Comparison of ENCODE assay signal across 10 cellular contexts in the genomic region with DNA sequence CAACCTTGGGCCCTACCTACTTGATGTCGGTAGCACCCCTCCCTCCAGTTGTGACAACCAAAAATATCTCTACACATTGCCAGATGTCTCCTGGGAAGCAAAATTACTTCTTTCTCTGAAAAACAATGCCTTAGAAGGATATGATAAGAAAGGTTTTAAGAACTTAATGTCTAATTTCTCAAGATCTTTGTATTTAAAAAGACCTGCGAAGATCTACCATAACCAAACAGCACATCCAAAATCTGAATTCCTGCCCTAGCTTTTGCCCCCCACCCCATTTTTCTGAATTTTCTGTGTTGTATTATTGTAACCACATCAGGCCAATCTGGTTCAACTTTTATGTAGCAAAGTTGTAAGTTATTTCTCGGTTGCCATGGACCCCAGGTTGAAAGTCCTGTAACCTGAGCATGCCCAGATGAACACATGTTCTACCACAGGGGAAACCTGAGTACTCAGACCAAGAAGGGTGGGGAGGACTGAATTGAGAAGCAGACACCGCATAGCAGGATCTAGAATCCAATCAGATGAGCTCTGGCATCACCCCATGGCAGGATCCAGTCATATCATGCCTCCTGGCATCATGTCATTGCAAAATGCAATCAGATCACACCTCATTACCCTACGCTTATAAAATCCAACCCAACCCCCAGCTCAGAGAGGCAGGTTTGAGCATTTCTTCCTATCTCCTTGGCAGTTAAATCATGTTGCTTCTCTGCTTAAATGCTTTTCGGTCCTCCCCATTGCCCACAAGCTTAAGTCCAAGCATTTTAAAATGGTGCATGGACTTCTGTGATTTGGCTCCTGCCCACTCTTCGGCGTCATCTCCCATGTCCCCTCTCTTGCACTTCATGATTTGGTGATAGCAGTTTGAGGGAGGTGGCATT. TPM values are rescaled to one million over a fixed set of nuclear protein-coding genes. Genes with fewer than 3 reads are reported as not detected.
A peak's percentile ranks its signal among the peaks of the same experiment; 100 is the strongest.
DNase-seq lines count a peak whose midpoint lies in the region; ATAC-seq, FAIRE-seq and TF ChIP-seq lines count a peak whose summit lies in the region.
"Had no signal": no experiment of that assay in that cellular context is flagged by ENCODE, and none has a peak within 500 bp of the region (broad histone marks: within the 10 kb centered on the region; RNA-seq: fewer than 3 reads in every experiment).

No MANE protein-coding gene starts in this region.

- DNase-seq in A673 (ENCODE audit: low spot score) = peak; percentile 47
- DNase-seq in activated T-helper 1 cell treated with anti-CD3 and anti-CD28 coated beads, Interleukin-12 subunit alpha, Interleukin-12 subunit beta, Interleukin-2, Interleukin-4 antibody, amounts not matched to agents 30 ng/mL and 10 ng/mL and 1 ng/mL, durations not matched to agents 14 hours and 24 hours and 36 hours (ENCODE audit: low spot score) = no peak
- DNase-seq in H54 (ENCODE audit: insufficient read length, low spot score) = no peak
- no peak for DNase-seq in NCI-H1417 treated with DMSO at 0.1 percent for 48 hours (lab: John Stamatoyannopoulos, UW)
- no peak for DNase-seq in DMS114 treated with DMSO at 0.1 percent for 48 hours (lab: John Stamatoyannopoulos, UW; ENCODE audit: unreplicated experiment)
- DNase-seq: CD8-positive, alpha-beta memory T cell had no signal

- H3K9me3 Mint-ChIP-seq in activated T-helper 1 cell treated with anti-CD3 and anti-CD28 coated beads, Interleukin-12 subunit alpha, Interleukin-12 subunit beta, Interleukin-2, Interleukin-4 antibody, amounts not matched to agents 30 ng/mL and 10 ng/mL and 1 ng/mL, durations not matched to agents 14 hours and 24 hours and 36 hours = no peaks in the 10 kb centered on the region
- H3K9me3 Mint-ChIP-seq: CD8-positive, alpha-beta memory T cell had no signal

- no peaks in the 10 kb centered on the region for H3K9me3 ChIP-seq in A673 (ENCODE audit: low read depth, low read length, poor library complexity, severe bottlenecking)

- peak overlapping the region; percentile 7 for H3K27ac ChIP-seq in A673 (ENCODE audit: low read depth, low read length, poor library complexity, severe bottlenecking)

- intact Hi-C loops in A673 (cut with micrococcal nuclease; ENCODE audit: unreplicated experiment) = loop anchor here (5.0 kb wide), 1 partner anchor 252 kb away; no protein-coding TSS in a partner anchor
- intact Hi-C loops in activated T-helper 1 cell treated with anti-CD3 and anti-CD28 coated beads, Interleukin-12 subunit alpha, Interleukin-12 subunit beta, Interleukin-2, Interleukin-4 antibody, amounts not matched to agents 30 ng/mL and 10 ng/mL and 1 ng/mL, durations not matched to agents 14 hours and 24 hours and 36 hours (cut with micrococcal nuclease) = loop anchor here (10.0 kb wide), 1 partner anchor 445 kb away; no protein-coding TSS in a partner anchor

- TF ChIP-seq CTCF in A673 (conservative IDR thresholded peaks at IDR 0.05; ENCODE audit: low read depth, low read length) = no peak

- no peaks in the 10 kb centered on the region for H3K36me3 ChIP-seq in A673 (ENCODE audit: insufficient read depth, low read length, poor library complexity, severe bottlenecking)

- peaks cover 18% of the 10 kb centered on the region for H3K4me1 ChIP-seq in A673 (ENCODE audit: insufficient read depth, low read length, poor library complexity, severe bottlenecking)

- H3K4me1 Mint-ChIP-seq in activated T-helper 1 cell treated with anti-CD3 and anti-CD28 coated beads, Interleukin-12 subunit alpha, Interleukin-12 subunit beta, Interleukin-2, Interleukin-4 antibody, amounts not matched to agents 30 ng/mL and 10 ng/mL and 1 ng/mL, durations not matched to agents 14 hours and 24 hours and 36 hours (ENCODE audit: low read depth) = peaks cover 9% of the 10 kb centered on the region

- no peaks in the 10 kb centered on the region for H3K36me3 Mint-ChIP-seq in activated T-helper 1 cell treated with anti-CD3 and anti-CD28 coated beads, Interleukin-12 subunit alpha, Interleukin-12 subunit beta, Interleukin-2, Interleukin-4 antibody, amounts not matched to agents 30 ng/mL and 10 ng/mL and 1 ng/mL, durations not matched to agents 14 hours and 24 hours and 36 hours (ENCODE audit: low read depth)
- H3K36me3 Mint-ChIP-seq: CD8-positive, alpha-beta memory T cell had no signal

- H3K27me3 ChIP-seq in A673 (replicated peaks; ENCODE audit: insufficient read depth, low read depth, low read length, poor library complexity) = no peaks in the 10 kb centered on the region

- CTCF ChIA-PET in A673 (lab: Charles Lee) = interaction anchor here (1.2 to 1.6 kb wide), 2 partner anchors 10 to 41 kb away, joined by 4 to 7 read pairs; no protein-coding TSS in a partner anchor

- no peak for FAIRE-seq in H54 (lab: Jason Lieb, UNC)

- no TSS peak for BruUV-seq in A673 (replicated peaks; lab: Mats Ljungman, UMichigan)

- no peak overlapping the region for H3K4me3 Mint-ChIP-seq in activated T-helper 1 cell treated with anti-CD3 and anti-CD28 coated beads, Interleukin-12 subunit alpha, Interleukin-12 subunit beta, Interleukin-2, Interleukin-4 antibody, amounts not matched to agents 30 ng/mL and 10 ng/mL and 1 ng/mL, durations not matched to agents 14 hours and 24 hours and 36 hours

- H3K27me3 Mint-ChIP-seq in activated T-helper 1 cell treated with anti-CD3 and anti-CD28 coated beads, Interleukin-12 subunit alpha, Interleukin-12 subunit beta, Interleukin-2, Interleukin-4 antibody, amounts not matched to agents 30 ng/mL and 10 ng/mL and 1 ng/mL, durations not matched to agents 14 hours and 24 hours and 36 hours (ENCODE audit: insufficient read depth) = peaks cover 2% of the 10 kb centered on the region

- ATAC-seq in GM18858 (IDR thresholded peaks at IDR 0.05; ENCODE audit: unreplicated experiment) (peak; percentile 55), HG03342 (IDR thresholded peaks at IDR 0.05; ENCODE audit: unreplicated experiment) (peak; percentile 64), HG03457 (IDR thresholded peaks at IDR 0.05; ENCODE audit: unreplicated experiment) (no peak)

- POLR2A ChIA-PET in A673 (lab: Charles Lee; ENCODE audit: low non-redundant PET) = no interaction called here

- peak overlapping the region; percentile 42 for H3K27ac Mint-ChIP-seq in activated T-helper 1 cell treated with anti-CD3 and anti-CD28 coated beads, Interleukin-12 subunit alpha, Interleukin-12 subunit beta, Interleukin-2, Interleukin-4 antibody, amounts not matched to agents 30 ng/mL and 10 ng/mL and 1 ng/mL, durations not matched to agents 14 hours and 24 hours and 36 hours

- no peak overlapping the region for H3K4me3 ChIP-seq in A673 (ENCODE audit: low read depth, low read length, poor library complexity, severe bottlenecking)

- no peak for TF ChIP-seq POLR2A in H54 (IDR thresholded peaks at IDR 0.05; ENCODE audit: low read depth, low read length)

RNA-seq across cellular contexts. Expression of a gene that starts 8.8 kb away (rescaled TPM):
- total RNA-seq in A673 (2021) = 0.48 and 0.49 TPM in 2 replicates
- total RNA-seq in activated T-helper 1 cell treated with anti-CD3 and anti-CD28 coated beads, Interleukin-12 subunit alpha, Interleukin-12 subunit beta, Interleukin-2, Interleukin-4 antibody, amounts not matched to agents 30 ng/mL and 10 ng/mL and 1 ng/mL, durations not matched to agents 14 hours and 24 hours and 36 hours = not detected in 2 replicates
- total RNA-seq: CD8-positive, alpha-beta memory T cell had no signal

RNA-seq across cellular contexts. Expression of a gene that starts 11.2 kb away (rescaled TPM):
- total RNA-seq in A673 (2021) = 78.0 and 84.6 TPM in 2 replicates
- total RNA-seq in activated T-helper 1 cell treated with anti-CD3 and anti-CD28 coated beads, Interleukin-12 subunit alpha, Interleukin-12 subunit beta, Interleukin-2, Interleukin-4 antibody, amounts not matched to agents 30 ng/mL and 10 ng/mL and 1 ng/mL, durations not matched to agents 14 hours and 24 hours and 36 hours = 8.2 and 8.3 TPM in 2 replicates

RNA-seq across cellular contexts. Expression of a gene that starts 39.5 kb away (rescaled TPM):
- 89.6 and 94.1 TPM in 2 replicates for total RNA-seq in A673 (2021)
- total RNA-seq in activated T-helper 1 cell treated with anti-CD3 and anti-CD28 coated beads, Interleukin-12 subunit alpha, Interleukin-12 subunit beta, Interleukin-2, Interleukin-4 antibody, amounts not matched to agents 30 ng/mL and 10 ng/mL and 1 ng/mL, durations not matched to agents 14 hours and 24 hours and 36 hours = not detected in 2 replicates

RNA-seq across cellular contexts. Expression of a gene that starts 46.2 kb away (rescaled TPM):
- not detected in 2 replicates for total RNA-seq in A673 (2021)
- total RNA-seq in activated T-helper 1 cell treated with anti-CD3 and anti-CD28 coated beads, Interleukin-12 subunit alpha, Interleukin-12 subunit beta, Interleukin-2, Interleukin-4 antibody, amounts not matched to agents 30 ng/mL and 10 ng/mL and 1 ng/mL, durations not matched to agents 14 hours and 24 hours and 36 hours = not detected in 2 replicates
- total RNA-seq: CD8-positive, alpha-beta memory T cell; osteocyte had no signal

RNA-seq across cellular contexts. Expression of a gene that starts 52.0 kb away (rescaled TPM):
- not detected in 2 replicates for total RNA-seq in A673 (2021)
- not detected in 2 replicates for total RNA-seq in activated T-helper 1 cell treated with anti-CD3 and anti-CD28 coated beads, Interleukin-12 subunit alpha, Interleukin-12 subunit beta, Interleukin-2, Interleukin-4 antibody, amounts not matched to agents 30 ng/mL and 10 ng/mL and 1 ng/mL, durations not matched to agents 14 hours and 24 hours and 36 hours
- total RNA-seq: CD8-positive, alpha-beta memory T cell; osteocyte had no signal

Comparison
In these comparisons a context has a peak if more than half of its experiments do, and no peak if none do; other contexts are left out.
1. RNA of a gene that starts 39.5 kb away (total RNA-seq): 89.6 to 94.1 TPM in A673; not detected in activated T-helper 1 cell treated with anti-CD3 and anti-CD28 coated beads, Interleukin-12 subunit alpha, Interleukin-12 subunit beta, Interleukin-2, Interleukin-4 antibody, amounts not matched to agents 30 ng/mL and 10 ng/mL and 1 ng/mL, durations not matched to agents 14 hours and 24 hours and 36 hours; every median in the first group is over 10 times any median in the second.